In the genomic region with DNA sequence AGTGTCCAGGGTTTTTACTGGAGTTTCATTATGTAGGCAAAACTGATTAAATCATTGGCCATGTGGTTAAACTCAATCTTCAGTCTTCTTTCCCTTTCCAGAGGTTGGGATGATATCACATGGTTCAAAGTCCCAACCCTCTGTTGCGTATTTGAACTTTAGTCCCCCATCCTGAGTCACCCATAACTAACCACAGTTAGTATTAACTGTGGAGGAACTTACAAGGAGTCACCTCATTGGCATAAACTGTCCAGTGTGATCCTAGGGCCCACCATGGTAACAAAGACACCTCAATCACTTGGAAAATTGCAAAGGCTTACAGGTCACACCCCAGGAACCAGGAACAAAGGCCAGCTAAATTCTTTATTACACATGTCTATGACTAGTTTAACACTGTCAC, we compare ENCODE assay signal across 21 cellular contexts.
"Had no signal": no experiment of that assay in that cellular context is flagged by ENCODE, and none has a peak within 500 bp of the region (broad histone marks: within the 10 kb centered on the region; RNA-seq: fewer than 3 reads in every experiment).

No MANE protein-coding gene starts in this region.

- H3K36me3 ChIP-seq: adrenal gland, lower lobe of right lung, prostate gland, right atrium auricular region, upper lobe of left lung had no signal

- DNase-seq: activated CD4-positive, alpha-beta T cell treated with anti-CD3 and anti-CD28 coated beads for 1 hour; activated T-cell treated with anti-CD3 and anti-CD28 coated beads, Interleukin-2, amount 50 U/mL, for 24 hours; adrenal gland; central memory CD4-positive, alpha-beta T cell; dermis blood vessel endothelial cell; effector CD8-positive, alpha-beta T cell; hypothalamus; lower lobe of right lung; naive thymus-derived CD8-positive, alpha-beta T cell; stimulated activated CD4-positive, alpha-beta T cell treated with anti-CD3 and anti-CD28 coated beads, Interleukin-4, amount 100 ng/mL, for 4 hours; stimulated activated naive CD8-positive, alpha-beta T cell treated with anti-CD3 and anti-CD28 coated beads, Interleukin-15, Interleukin-2, amounts not matched to agents 100 U/mL and 50 U/mL, for 24 hours; T-cell; upper lobe of left lung had no signal

- H3K27ac ChIP-seq: adrenal gland, lower lobe of right lung, prostate gland, right atrium auricular region, upper lobe of left lung had no signal

- H3K4me3 ChIP-seq: adrenal gland, lower lobe of right lung, prostate gland, right atrium auricular region, upper lobe of left lung had no signal

- ATAC-seq: activated T-helper 17 cell treated with anti-CD3 and anti-CD28 coated beads, Interleukin-2, amount 50 U/mL, for 72 hours; esophagus mucosa; left lobe of liver; lower lobe of right lung; naive thymus-derived CD8-positive, alpha-beta T cell; stimulated activated naive CD8-positive, alpha-beta T cell treated with anti-CD3 and anti-CD28 coated beads, Interleukin-15, Interleukin-2, amounts not matched to agents 100 U/mL and 50 U/mL, for 24 hours; T-cell had no signal

- H3K27me3 ChIP-seq: adrenal gland, right atrium auricular region, upper lobe of left lung had no signal

- H3K4me1 ChIP-seq: adrenal gland, lower lobe of right lung, prostate gland, right atrium auricular region, upper lobe of left lung had no signal

- FAIRE-seq: astrocyte, frontal cortex, islet of Langerhans had no signal

- H3K9me3 ChIP-seq: adrenal gland, lower lobe of right lung, prostate gland, right atrium auricular region, upper lobe of left lung had no signal
